8 cellular contexts compared by ENCODE assay signal in the genomic region with DNA sequence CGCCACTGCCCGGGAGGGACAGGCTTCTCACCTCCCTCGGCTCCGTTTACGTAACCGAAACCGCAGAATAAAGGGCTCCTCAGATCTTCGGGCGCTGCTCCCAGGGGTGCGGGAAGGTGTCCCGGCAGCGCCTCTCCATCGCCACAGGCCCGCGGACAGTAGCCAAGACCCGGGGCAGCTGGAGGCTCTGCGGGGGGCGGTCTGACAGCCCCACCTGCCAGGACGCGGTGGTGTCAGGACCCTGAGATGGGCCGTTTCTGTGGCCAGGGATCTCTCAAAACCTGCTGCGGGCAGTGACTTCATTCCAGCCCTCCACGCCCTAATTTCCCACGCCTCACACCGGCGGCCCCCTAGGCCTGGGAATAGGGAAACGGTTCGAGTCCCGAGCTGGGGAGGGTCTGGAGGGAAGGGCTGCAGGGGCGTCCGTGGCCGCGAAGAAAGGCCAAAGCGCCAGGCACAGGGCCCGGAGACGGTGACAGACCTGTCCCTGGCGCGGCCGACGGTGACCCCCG. TPM values are rescaled to one million over a fixed set of nuclear protein-coding genes. Genes with fewer than 3 reads are reported as not detected.
DNase-seq lines count a peak whose midpoint lies in the region; ATAC-seq and TF ChIP-seq lines count a peak whose summit lies in the region.
"Not testable (repeated sequence)": the region's sequence is repeated elsewhere in the genome, so short reads cannot be mapped to it uniquely, and the experiment has no call there.

No MANE protein-coding gene starts in this region.

- 5% methylated on average over 38 of the region's 41 CpGs for WGBS in HUES64

- not testable (repeated sequence) for H3K27me3 Mint-ChIP-seq in activated CD8-positive, alpha-beta memory T cell treated with anti-CD3 and anti-CD28 coated beads, Interleukin-2, amount 10 ng/mL, durations not matched to agents 7 days and 5 days; effector memory CD8-positive, alpha-beta T cell; progenitor cell of endocrine pancreas

- peak; percentile 10 for ATAC-seq in activated CD8-positive, alpha-beta memory T cell treated with anti-CD3 and anti-CD28 coated beads, Interleukin-2, amount 10 ng/mL, durations not matched to agents 7 days and 5 days
- ATAC-seq in effector memory CD8-positive, alpha-beta T cell (replicated peaks): peak; percentile 44

- H3K4me1 ChIP-seq in HUES64 (ENCODE audit: insufficient read depth, low read length): not testable (repeated sequence)
- peaks cover 10% of the 10 kb centered on the region for H3K4me1 ChIP-seq in vagina

- CTCF ChIA-PET in activated CD8-positive, alpha-beta memory T cell treated with anti-CD3 and anti-CD28 coated beads, Interleukin-2, amount 10 ng/mL, durations not matched to agents 7 days and 5 days (lab: Charles Lee): not testable (repeated sequence)

- not testable (repeated sequence) for H3K27ac Mint-ChIP-seq in activated CD8-positive, alpha-beta memory T cell treated with anti-CD3 and anti-CD28 coated beads, Interleukin-2, amount 10 ng/mL, durations not matched to agents 7 days and 5 days; progenitor cell of endocrine pancreas
- H3K27ac Mint-ChIP-seq in effector memory CD8-positive, alpha-beta T cell: peak overlapping the region in 1 of 2 donors; percentile 74

- H3K9me3 Mint-ChIP-seq in activated CD8-positive, alpha-beta memory T cell treated with anti-CD3 and anti-CD28 coated beads, Interleukin-2, amount 10 ng/mL, durations not matched to agents 7 days and 5 days (ENCODE audit: low read depth); effector memory CD8-positive, alpha-beta T cell; progenitor cell of endocrine pancreas (ENCODE audit: low read depth): not testable (repeated sequence)

- not testable (repeated sequence) for H3K27ac ChIP-seq in HUES64 (ENCODE audit: low read depth, low read length); vagina

- peak overlapping the region; percentile 21 for H3K4me3 ChIP-seq in GM12864 (ENCODE audit: low read depth, low read length)
- H3K4me3 ChIP-seq in H7 (ENCODE audit: insufficient read depth, low read depth, low read length): peak overlapping the region; percentile 23
- peak overlapping the region; percentile 38; the same call in 1 of the 2 replicates for H3K4me3 ChIP-seq in HUES64 (ENCODE audit: low read length)
- peak overlapping the region; percentile 51 to 86 for H3K4me3 ChIP-seq in vagina

- H3K9me3 ChIP-seq in HUES64 (ENCODE audit: insufficient read depth, low read depth, low read length); vagina: not testable (repeated sequence)

- not testable (repeated sequence) for H3K36me3 Mint-ChIP-seq in activated CD8-positive, alpha-beta memory T cell treated with anti-CD3 and anti-CD28 coated beads, Interleukin-2, amount 10 ng/mL, durations not matched to agents 7 days and 5 days; effector memory CD8-positive, alpha-beta T cell (ENCODE audit: insufficient read depth); progenitor cell of endocrine pancreas (ENCODE audit: insufficient read depth)

- TF ChIP-seq CTCF in GM12864 (IDR thresholded peaks at IDR 0.05; ENCODE audit: low read depth, low read length, missing control alignments); progenitor cell of endocrine pancreas (IDR thresholded peaks at IDR 0.05; ENCODE audit: unreplicated experiment); vagina (IDR thresholded peaks at IDR 0.05): not testable (repeated sequence)

- H3K9ac ChIP-seq in HUES64 (ENCODE audit: low read depth, low read length): not testable (repeated sequence)

- DNase-seq in GM12864 (ENCODE audit: low read depth); activated CD8-positive, alpha-beta memory T cell treated with anti-CD3 and anti-CD28 coated beads, Interleukin-2, amount 10 ng/mL, durations not matched to agents 7 days and 5 days; progenitor cell of endocrine pancreas (ENCODE audit: low spot score, unreplicated experiment): not testable (repeated sequence)
- peak; percentile 56 for DNase-seq in H7
- DNase-seq in effector memory CD8-positive, alpha-beta T cell: peak in 1 of 3 experiments; percentile 38
- peak; percentile 34 for DNase-seq in left kidney (ENCODE audit: low read depth, low spot score)
- peak in 1 of 2 donors; percentile 54 for DNase-seq in vagina (ENCODE audit: extremely low spot score in 2 of 2)

- H3K27me3 ChIP-seq in H7 (ENCODE audit: control insufficient read depth, insufficient read depth, low read length) (peaks cover 11% of the 10 kb centered on the region), HUES64 (ENCODE audit: insufficient read depth, low read length) (peaks cover 21% of the 10 kb centered on the region)
- H3K27me3 ChIP-seq in vagina: not testable (repeated sequence)

- not testable (repeated sequence) for TF ChIP-seq POLR2A in vagina (IDR thresholded peaks at IDR 0.05)

- H3K4me3 Mint-ChIP-seq in activated CD8-positive, alpha-beta memory T cell treated with anti-CD3 and anti-CD28 coated beads, Interleukin-2, amount 10 ng/mL, durations not matched to agents 7 days and 5 days: not testable (repeated sequence)
- peak overlapping the region; percentile 71 to 74 for H3K4me3 Mint-ChIP-seq in effector memory CD8-positive, alpha-beta T cell
- H3K4me3 Mint-ChIP-seq in progenitor cell of endocrine pancreas (ENCODE audit: low read depth): peak overlapping the region; percentile 33

- H3K36me3 ChIP-seq in H7 (replicated peaks; ENCODE audit: control insufficient read depth, insufficient read depth, low read length); HUES64 (ENCODE audit: insufficient read depth, low read length); vagina: not testable (repeated sequence)

- not testable (repeated sequence) for H3K4me1 Mint-ChIP-seq in activated CD8-positive, alpha-beta memory T cell treated with anti-CD3 and anti-CD28 coated beads, Interleukin-2, amount 10 ng/mL, durations not matched to agents 7 days and 5 days; effector memory CD8-positive, alpha-beta T cell (ENCODE audit: low read depth in 2 of 2); progenitor cell of endocrine pancreas (ENCODE audit: low read depth)

- intact Hi-C loops in vagina (cut with DNase I): not testable (repeated sequence)

RNA-seq across cellular contexts. Expression of gene TPPP, which starts 0.6 kb away (rescaled TPM):
- 0.31 and 0.92 TPM in 2 replicates for total RNA-seq in H7 (2014; rRNA removed; shearing (Covaris generic))
- polyA plus RNA-seq in HUES64 (2013, experiment 1 of 2): 0.25 TPM
- 0.51 TPM for polyA plus RNA-seq in HUES64 (2013, experiment 2 of 2)
- under 1 TPM; 0.16 to 0.20 TPM for total RNA-seq in activated CD8-positive, alpha-beta memory T cell treated with anti-CD3 and anti-CD28 coated beads, Interleukin-2, amount 10 ng/mL, durations not matched to agents 7 days and 5 days
- 2.6 and 2.9 TPM in 2 replicates for total RNA-seq in progenitor cell of endocrine pancreas
- total RNA-seq in vagina: 4.7 TPM
